4 cellular contexts compared by ENCODE assay signal in the genomic region with DNA sequence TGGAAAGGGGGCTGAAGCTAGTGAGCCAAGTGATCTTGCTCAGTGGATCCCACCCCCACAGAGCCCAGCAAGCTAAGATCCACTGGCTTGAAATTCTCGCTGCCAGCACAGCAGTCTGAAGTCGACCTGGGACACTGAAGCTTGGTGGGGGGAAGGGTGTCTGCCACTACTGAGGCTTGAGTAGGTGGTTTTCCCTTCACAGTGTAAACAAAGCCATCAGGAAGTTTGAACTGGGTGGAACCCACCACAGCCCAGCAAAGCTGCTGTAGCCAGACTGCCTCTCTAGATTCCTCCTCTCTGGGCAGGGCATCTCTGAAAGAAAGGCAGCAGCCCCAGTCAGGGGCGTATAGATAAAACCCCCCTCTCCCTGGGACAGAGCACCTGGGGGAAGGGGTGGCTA. TPM values are rescaled to one million over a fixed set of nuclear protein-coding genes. Genes with fewer than 3 reads are reported as not detected.
"Had no signal": no experiment of that assay in that cellular context is flagged by ENCODE, and none has a peak within 500 bp of the region (broad histone marks: within the 10 kb centered on the region; RNA-seq: fewer than 3 reads in every experiment).

No MANE protein-coding gene starts in this region.

RNA-seq across cellular contexts. Expression of a gene that starts 16.7 kb away (rescaled TPM):
- total RNA-seq: PC-3, Peyer's patch, Right ventricle myocardium superior had no signal
- polyA plus RNA-seq: SK-N-SH had no signal
